ENCODE assay signal across 8 cellular contexts in the genomic region with DNA sequence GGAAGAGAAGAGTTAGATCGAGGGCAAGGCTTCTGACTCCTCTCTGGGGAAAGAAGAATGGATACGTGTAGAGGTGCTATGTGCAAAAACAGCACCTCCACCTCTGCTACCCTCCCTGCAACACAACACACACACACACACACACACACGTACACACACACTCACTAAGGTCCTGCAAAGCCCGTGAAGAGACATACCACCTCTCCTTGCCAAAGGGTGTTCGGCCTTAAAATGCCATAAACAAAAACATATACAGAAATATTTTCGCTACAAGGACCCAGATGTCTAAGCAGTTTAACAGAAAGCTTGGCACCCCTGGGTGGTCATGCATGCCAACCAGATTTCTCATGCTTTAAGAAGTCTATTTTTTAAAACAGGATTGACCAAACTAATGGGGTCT. TPM values are rescaled to one million over a fixed set of nuclear protein-coding genes. Genes with fewer than 3 reads are reported as not detected.
DNase-seq lines count a peak whose midpoint lies in the region; ATAC-seq, FAIRE-seq and TF ChIP-seq lines count a peak whose summit lies in the region.

No MANE protein-coding gene starts in this region.

- H3K4me1 ChIP-seq in RWPE2 (ENCODE audit: insufficient read depth, poor library complexity, severe bottlenecking): no peaks in the 10 kb centered on the region
- peaks cover 3% of the 10 kb centered on the region for H3K4me1 ChIP-seq in skeletal muscle satellite cell (ENCODE audit: control insufficient read depth, insufficient read depth, low read length)

- no peak for TF ChIP-seq CTCF in RWPE2 (IDR thresholded peaks at IDR 0.05; ENCODE audit: poor library complexity, severe bottlenecking)
- TF ChIP-seq CTCF in GM20000 (IDR thresholded peaks at IDR 0.05; ENCODE audit: extremely low read depth, missing control alignments): no peak

- peak overlapping the region; percentile 86 for H3K4me3 ChIP-seq in RWPE2 (ENCODE audit: severe bottlenecking)
- peak overlapping the region; percentile 79 for H3K4me3 ChIP-seq in skeletal muscle satellite cell (ENCODE audit: low read length)

- no peak for TF ChIP-seq POLR2A in GM12891 (IDR thresholded peaks at IDR 0.05; ENCODE audit: low read depth, low read length)

- DNase-seq in GM12891 (ENCODE audit: insufficient read length, low spot score) (no peak), RWPE2 (ENCODE audit: low spot score) (no peak), epithelial cell of prostate (ENCODE audit: low read depth, low spot score) (no peak), DMS114 treated with DMSO at 0.1 percent for 48 hours (lab: John Stamatoyannopoulos, UW; ENCODE audit: unreplicated experiment) (no peak), GM20000 (ENCODE audit: low spot score) (no peak)

- H3K9ac ChIP-seq in skeletal muscle satellite cell (ENCODE audit: low read depth, low read length): no peak overlapping the region

- H3K27ac ChIP-seq in RWPE2 (ENCODE audit: poor library complexity, severe bottlenecking): peak overlapping the region; percentile 30
- peak overlapping the region; percentile 35 for H3K27ac ChIP-seq in epithelial cell of prostate

- peak overlapping the region; percentile 89 for H3K4me2 ChIP-seq in skeletal muscle satellite cell (ENCODE audit: low read length)

- H3K27me3 ChIP-seq in RWPE2 (ENCODE audit: insufficient read depth, poor library complexity, severe bottlenecking) (no peaks in the 10 kb centered on the region), skeletal muscle satellite cell (ENCODE audit: control insufficient read depth, insufficient read depth, low read length) (no peaks in the 10 kb centered on the region)

- ATAC-seq in RWPE2 (ENCODE audit: low read depth) (no peak), HG02798 (IDR thresholded peaks at IDR 0.05; ENCODE audit: poor library complexity, unreplicated experiment) (no peak), GM18502 (IDR thresholded peaks at IDR 0.05; ENCODE audit: poor library complexity, unreplicated experiment) (no peak)

- no peaks in the 10 kb centered on the region for H3K9me3 ChIP-seq in RWPE2 (ENCODE audit: severe bottlenecking)
- no peaks in the 10 kb centered on the region for H3K9me3 ChIP-seq in skeletal muscle satellite cell (replicated peaks; ENCODE audit: low read length)

- H3K36me3 ChIP-seq in RWPE2 (ENCODE audit: low read depth) (peaks cover 5% of the 10 kb centered on the region; the same call in 1 of the 2 replicates), skeletal muscle satellite cell (ENCODE audit: insufficient read depth, low read length) (no peaks in the 10 kb centered on the region)

- peak; percentile 16 for FAIRE-seq in GM12891 (lab: Jason Lieb, UNC)

TF ChIP-seq in GM12891, 5 proteins besides CTCF, POLR2A, EP300 and RAD21:
- no peak for TF ChIP-seq PAX5 (IDR thresholded peaks at IDR 0.05; ENCODE audit: insufficient read depth, low read length, severe bottlenecking)
- no peak for TF ChIP-seq POU2F2 (IDR thresholded peaks at IDR 0.05; ENCODE audit: low read depth, low read length)
- TF ChIP-seq POLR2AphosphoS5 (IDR thresholded peaks at IDR 0.05; ENCODE audit: low read depth, low read length): no peak
- TF ChIP-seq TAF1 (IDR thresholded peaks at IDR 0.05; ENCODE audit: low read depth, low read length): no peak
- TF ChIP-seq SPI1 (IDR thresholded peaks at IDR 0.05; ENCODE audit: low read depth, low read length): no peak

RNA-seq across cellular contexts. Expression of a gene that starts 1.5 kb away (rescaled TPM):
- polyA plus RNA-seq in GM12891 (2012; ENCODE audit: low read depth, missing spikeins): 51.3 TPM
- total RNA-seq in skeletal muscle satellite cell (2012; rRNA removed): 2.8 and 4.6 TPM in 2 replicates

RNA-seq across cellular contexts. Expression of a gene that starts 13.0 kb away (rescaled TPM):
- 21.6 TPM for polyA plus RNA-seq in GM12891 (2012; ENCODE audit: low read depth, missing spikeins)
- total RNA-seq in skeletal muscle satellite cell (2012; rRNA removed): 8.3 and 15.0 TPM in 2 replicates

RNA-seq across cellular contexts. Expression of a gene that starts 52.6 kb away (rescaled TPM):
- polyA plus RNA-seq in GM12891 (2012; ENCODE audit: low read depth, missing spikeins): 7.2 TPM
- 15.3 and 24.6 TPM in 2 replicates for total RNA-seq in skeletal muscle satellite cell (2012; rRNA removed)
